Comparison of ENCODE assay signal across 10 cellular contexts in the genomic region with DNA sequence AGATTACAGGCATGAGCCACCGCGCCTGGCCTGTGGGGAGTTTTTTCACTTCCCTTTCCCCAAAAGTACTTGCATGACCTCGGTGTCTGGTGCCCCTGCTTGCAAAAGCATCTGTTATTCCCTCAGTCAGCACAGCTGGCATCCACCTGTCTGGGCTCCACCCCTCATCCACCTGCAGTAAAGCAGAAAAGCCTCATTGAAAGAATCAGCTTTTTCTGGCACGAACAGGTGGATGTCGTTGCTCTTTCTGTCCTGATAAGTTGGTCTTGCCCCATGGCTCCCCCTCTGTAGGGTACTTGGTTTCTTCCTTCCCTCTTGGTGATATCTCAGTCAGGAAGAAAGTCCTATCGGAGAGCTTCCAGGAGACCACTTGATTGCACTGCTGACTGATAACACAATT. TPM values are rescaled to one million over a fixed set of nuclear protein-coding genes. Genes with fewer than 3 reads are reported as not detected.
DNase-seq lines count a peak whose midpoint lies in the region; ATAC-seq, FAIRE-seq and TF ChIP-seq lines count a peak whose summit lies in the region.
"Had no signal": no experiment of that assay in that cellular context is flagged by ENCODE, and none has a peak within 500 bp of the region (broad histone marks: within the 10 kb centered on the region; RNA-seq: fewer than 3 reads in every experiment).

No MANE protein-coding gene starts in this region.

- H4K20me1 ChIP-seq in astrocyte (ENCODE audit: insufficient read depth, low read length) = peaks cover 3% of the 10 kb centered on the region

- no peaks in the 10 kb centered on the region for H3K27me3 Mint-ChIP-seq in astrocyte (ENCODE audit: low read depth, unreplicated experiment)

- H3K36me3 Mint-ChIP-seq in astrocyte (ENCODE audit: low read depth, unreplicated experiment) = no peaks in the 10 kb centered on the region
- H3K36me3 Mint-ChIP-seq in activated naive CD4-positive, alpha-beta T cell treated with anti-CD3 and anti-CD28 coated beads, Interleukin-2, amount 50 U/mL, for 72 hours = no peaks in the 10 kb centered on the region

- H3K27ac ChIP-seq in astrocyte (ENCODE audit: low read depth, low read length) = no peak overlapping the region
- H3K27ac ChIP-seq in stomach = peak overlapping the region; percentile 57 to 78 (median 75)

- H3K4me1 Mint-ChIP-seq in astrocyte (ENCODE audit: low read depth, unreplicated experiment) = peaks cover 68% of the 10 kb centered on the region

- TF ChIP-seq CTCF in LNCaP clone FGC (IDR thresholded peaks at IDR 0.05; ENCODE audit: control insufficient read depth, extremely low read depth, insufficient read depth) (no peak), astrocyte (IDR thresholded peaks at IDR 0.05; ENCODE audit: insufficient read depth, low read depth, low read length) (no peak), stomach (IDR thresholded peaks at IDR 0.05) (no peak)

- WGBS in stomach, 5 donors = 4 to 17% (median 12%) methylated on average over 6 of the region's 6 CpGs

- H3K36me3 ChIP-seq in astrocyte (ENCODE audit: insufficient read depth, low read length) (no peaks in the 10 kb centered on the region), stomach (no peaks in the 10 kb centered on the region)

- H3K4me3 Mint-ChIP-seq in astrocyte (ENCODE audit: unreplicated experiment) = no peak overlapping the region
- H3K4me3 Mint-ChIP-seq: T-helper 1 cell treated with Interleukin-12 subunit alpha and Interleukin-12 subunit beta and Interleukin-4 antibody, amounts not matched to agents 30 μg/mL and 1 μg/mL, for 36 hours had no signal

- H3K4me3 ChIP-seq in LNCaP clone FGC (ENCODE audit: low read depth, low read length) = peak overlapping the region; percentile 44
- no peak overlapping the region for H3K4me3 ChIP-seq in astrocyte (ENCODE audit: insufficient read depth, low read depth, low read length)
- H3K4me3 ChIP-seq in stomach = no peak overlapping the region

- H3K79me2 ChIP-seq in astrocyte (ENCODE audit: insufficient read depth, low read length) = peaks cover 3% of the 10 kb centered on the region

- peak; percentile 60 for DNase-seq in NCI-H2107 treated with DMSO at 0.1 percent for 48 hours (lab: John Stamatoyannopoulos, UW; ENCODE audit: unreplicated experiment)
- no peak for DNase-seq in NCI-H2107 (lab: John Stamatoyannopoulos, UW)
- DNase-seq in LNCaP clone FGC (ENCODE audit: low read depth) = peak; percentile 48
- no peak for DNase-seq in astrocyte (ENCODE audit: low read depth)
- DNase-seq in stomach = peak; percentile 53
- DNase-seq in RKO (ENCODE audit: low spot score) = no peak
- DNase-seq in stimulated activated CD4-positive, alpha-beta T cell treated with anti-CD3 and anti-CD28 coated beads, Interleukin-15, amount 100 ng/mL, for 24 hours = no peak
- DNase-seq in activated naive CD4-positive, alpha-beta T cell treated with anti-CD3 and anti-CD28 coated beads, Interleukin-2, amount 50 U/mL, for 72 hours (ENCODE audit: low spot score in 2 of 2) = no peak

- FAIRE-seq in astrocyte (lab: Jason Lieb, UNC) = no peak
- FAIRE-seq: keratinocyte had no signal

- intact Hi-C loops in stomach (cut with DNase I; ENCODE audit: low total_unique reads) = no loop called here

- H3K9me3 ChIP-seq in astrocyte (ENCODE audit: insufficient read depth, low read depth, low read length) = no peaks in the 10 kb centered on the region
- no peaks in the 10 kb centered on the region for H3K9me3 ChIP-seq in stomach

- H3K27me3 ChIP-seq in astrocyte (ENCODE audit: insufficient read depth, low read length) = peaks cover 4% of the 10 kb centered on the region
- no peaks in the 10 kb centered on the region for H3K27me3 ChIP-seq in stomach

- H3K27ac Mint-ChIP-seq in astrocyte (ENCODE audit: unreplicated experiment) = peak overlapping the region; percentile 80
- H3K27ac Mint-ChIP-seq in activated naive CD4-positive, alpha-beta T cell treated with anti-CD3 and anti-CD28 coated beads, Interleukin-2, amount 50 U/mL, for 72 hours = no peak overlapping the region
- H3K27ac Mint-ChIP-seq: T-helper 1 cell treated with Interleukin-12 subunit alpha and Interleukin-12 subunit beta and Interleukin-4 antibody, amounts not matched to agents 30 μg/mL and 1 μg/mL, for 36 hours had no signal

- no peak for TF ChIP-seq POLR2A in stomach (IDR thresholded peaks at IDR 0.05)

- TF ChIP-seq EP300 in stomach (IDR thresholded peaks at IDR 0.05) = no peak

- no peak overlapping the region for H2AFZ ChIP-seq in astrocyte (ENCODE audit: low read depth, low read length)

- peak overlapping the region; percentile 28 for H3K4me2 ChIP-seq in astrocyte (ENCODE audit: low read length)

- no peak overlapping the region for H3K9ac ChIP-seq in astrocyte (ENCODE audit: low read length)

- H3K4me1 ChIP-seq in astrocyte (ENCODE audit: insufficient read depth, low read length) (peaks cover 33% of the 10 kb centered on the region), stomach (peaks cover 8 to 52% (median 30%) of the 10 kb centered on the region in 4 donors)

- no peaks in the 10 kb centered on the region for H3K9me3 Mint-ChIP-seq in astrocyte (ENCODE audit: unreplicated experiment)
- H3K9me3 Mint-ChIP-seq in activated naive CD4-positive, alpha-beta T cell treated with anti-CD3 and anti-CD28 coated beads, Interleukin-2, amount 50 U/mL, for 72 hours = no peaks in the 10 kb centered on the region
- H3K9me3 Mint-ChIP-seq: T-helper 1 cell treated with Interleukin-12 subunit alpha and Interleukin-12 subunit beta and Interleukin-4 antibody, amounts not matched to agents 30 μg/mL and 1 μg/mL, for 36 hours had no signal

- ATAC-seq in activated naive CD4-positive, alpha-beta T cell treated with anti-CD3 and anti-CD28 coated beads, Interleukin-2, amount 50 U/mL, for 72 hours = no peak

RNA-seq across cellular contexts. Expression of gene WWC1, which starts 37.4 kb away (rescaled TPM):
- total RNA-seq in astrocyte (33.6 and 48.6 TPM in 2 replicates), stomach (10 to 100 TPM; 18.1 to 82.6 (median 37.4) TPM)
- 10 to 100 TPM; 11.3 to 45.5 (median 16.6) TPM for polyA plus RNA-seq in stomach
- 1 to 10 TPM; 1.9 to 6.1 TPM for total RNA-seq in activated naive CD4-positive, alpha-beta T cell treated with anti-CD3 and anti-CD28 coated beads, Interleukin-2, amount 50 U/mL, for 72 hours

Comparison
In these comparisons a context has a peak if more than half of its experiments do, and no peak if none do; other contexts are left out.
1. DNase-seq: peak in NCI-H2107 treated with DMSO at 0.1 percent for 48 hours (single experiment), LNCaP clone FGC (single experiment) and stomach (single experiment); none in NCI-H2107 (single experiment), astrocyte (single experiment), RKO (single experiment), stimulated activated CD4-positive, alpha-beta T cell treated with anti-CD3 and anti-CD28 coated beads, Interleukin-15, amount 100 ng/mL, for 24 hours (single experiment) and activated naive CD4-positive, alpha-beta T cell treated with anti-CD3 and anti-CD28 coated beads, Interleukin-2, amount 50 U/mL, for 72 hours (0 of 2).